1 cellular context compared by ENCODE assay signal in genomic region chr11:8691601-8692000, GRCh38.
TF ChIP-seq lines count a peak whose summit lies in the region.

No MANE protein-coding gene starts in this region.

TF ChIP-seq in K562, 482 proteins besides CTCF, POLR2A, EP300 and RAD21:
- TF ChIP-seq RBM22 (IDR thresholded peaks at IDR 0.05; ENCODE audit: low read depth, low read length, poor library complexity, severe bottlenecking) (no peak), TBL1XR1 (IDR thresholded peaks at IDR 0.05; ENCODE audit: low read length in 2 of 2) (no peak), KAT2B (IDR thresholded peaks at IDR 0.05; ENCODE audit: low read depth, low read length) (no peak), NCOA1 (IDR thresholded peaks at IDR 0.05; ENCODE audit: low read depth) (no peak), ZNF140 (CRISPR knock-in tag; IDR thresholded peaks at IDR 0.05) (no peak), ZNF121 (CRISPR knock-in tag; conservative IDR thresholded peaks at IDR 0.05) (peak; percentile 67), ZNF41 (CRISPR knock-in tag; conservative IDR thresholded peaks at IDR 0.05) (no peak), SUPT5H (IDR thresholded peaks at IDR 0.05) (peak; percentile 62)
TF ChIP-seq in K562: peak in this region for 2.
